ENCODE assay signal across 8 cellular contexts in the genomic region with DNA sequence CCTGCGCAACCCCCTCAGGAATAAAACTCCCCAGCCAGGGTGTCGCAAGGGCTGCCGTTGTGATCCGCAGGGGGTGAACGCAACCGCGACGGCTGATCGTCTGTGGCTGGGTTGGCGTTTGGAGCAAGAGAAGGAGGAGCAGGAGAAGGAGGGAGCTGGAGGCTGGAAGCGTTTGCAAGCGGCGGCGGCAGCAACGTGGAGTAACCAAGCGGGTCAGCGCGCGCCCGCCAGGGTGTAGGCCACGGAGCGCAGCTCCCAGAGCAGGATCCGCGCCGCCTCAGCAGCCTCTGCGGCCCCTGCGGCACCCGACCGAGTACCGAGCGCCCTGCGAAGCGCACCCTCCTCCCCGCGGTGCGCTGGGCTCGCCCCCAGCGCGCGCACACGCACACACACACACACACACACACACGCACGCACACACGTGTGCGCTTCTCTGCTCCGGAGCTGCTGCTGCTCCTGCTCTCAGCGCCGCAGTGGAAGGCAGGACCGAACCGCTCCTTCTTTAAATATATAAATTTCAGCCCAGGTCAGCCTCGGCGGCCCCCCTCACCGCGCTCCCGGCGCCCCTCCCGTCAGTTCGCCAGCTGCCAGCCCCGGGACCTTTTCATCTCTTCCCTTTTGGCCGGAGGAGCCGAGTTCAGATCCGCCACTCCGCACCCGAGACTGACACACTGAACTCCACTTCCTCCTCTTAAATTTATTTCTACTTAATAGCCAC. TPM values are rescaled to one million over a fixed set of nuclear protein-coding genes. Genes with fewer than 3 reads are reported as not detected.
A peak's percentile ranks its signal among the peaks of the same experiment; 100 is the strongest.
DNase-seq lines count a peak whose midpoint lies in the region; ATAC-seq and TF ChIP-seq lines count a peak whose summit lies in the region.

No MANE protein-coding gene starts in this region.

- intact Hi-C loops in left colon (cut with DNase I, micrococcal nuclease), result loop anchor here in 1 of 2 donors (10.0 kb wide), 1 partner anchor 1319 kb away; no protein-coding TSS in a partner anchor

- no peak for TF ChIP-seq RAD21 in Ishikawa (IDR thresholded peaks at IDR 0.05; ENCODE audit: low read depth)

- ATAC-seq in GM21825 (IDR thresholded peaks at IDR 0.05; ENCODE audit: unreplicated experiment) (peak; percentile 59), SK-N-SH treated with all-trans-retinoic acid at 6 μM for 48 hours (peak; percentile 83), left colon (peak; percentile 82)

- DNase-seq in NCI-H1436 (lab: John Stamatoyannopoulos, UW), result peak; percentile 63
- no peak for DNase-seq in NCI-H1436 treated with DMSO at 0.1 percent for 48 hours (lab: John Stamatoyannopoulos, UW)
- peak; percentile 30 for DNase-seq in cerebellum (ENCODE audit: low spot score)
- DNase-seq in left colon, result peak; percentile 49 to 53
- peak; percentile 27 to 38 for DNase-seq in stimulated activated CD4-positive, alpha-beta T cell treated with anti-CD3 and anti-CD28 coated beads, Interleukin-2, amount 100 ng/mL, for 24 hours

- TF ChIP-seq EP300 in Ishikawa (IDR thresholded peaks at IDR 0.05; ENCODE audit: borderline replicate concordance), result no peak

TF ChIP-seq in Ishikawa, 13 proteins besides CTCF, POLR2A, EP300 and RAD21:
- TF ChIP-seq, protein P1, sequence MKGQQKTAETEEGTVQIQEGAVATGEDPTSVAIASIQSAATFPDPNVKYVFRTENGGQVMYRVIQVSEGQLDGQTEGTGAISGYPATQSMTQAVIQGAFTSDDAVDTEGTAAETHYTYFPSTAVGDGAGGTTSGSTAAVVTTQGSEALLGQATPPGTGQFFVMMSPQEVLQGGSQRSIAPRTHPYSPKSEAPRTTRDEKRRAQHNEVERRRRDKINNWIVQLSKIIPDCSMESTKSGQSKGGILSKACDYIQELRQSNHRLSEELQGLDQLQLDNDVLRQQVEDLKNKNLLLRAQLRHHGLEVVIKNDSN (IDR thresholded peaks at IDR 0.05), result peak; percentile 31; the same call in 1 of the 2 replicates
- no peak for TF ChIP-seq FOXM1 (IDR thresholded peaks at IDR 0.05; ENCODE audit: borderline replicate concordance, low read depth)
- 0 out of 2 replicates have a peak, but pooled peaks have one; percentile 11 for TF ChIP-seq YY1 (IDR thresholded peaks at IDR 0.05; ENCODE audit: low read depth)
- no peak; the same call in 1 of the 2 replicates for TF ChIP-seq NFIC (IDR thresholded peaks at IDR 0.05)
- 0 out of 2 replicates have a peak, but pooled peaks have one; percentile 34 for TF ChIP-seq CEBPB (IDR thresholded peaks at IDR 0.05)
- TF ChIP-seq, protein P2, sequence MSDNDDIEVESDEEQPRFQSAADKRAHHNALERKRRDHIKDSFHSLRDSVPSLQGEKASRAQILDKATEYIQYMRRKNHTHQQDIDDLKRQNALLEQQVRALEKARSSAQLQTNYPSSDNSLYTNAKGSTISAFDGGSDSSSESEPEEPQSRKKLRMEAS (IDR thresholded peaks at IDR 0.05), result peak; percentile 78; the same call in 1 of the 2 replicates
- no peak for TF ChIP-seq CREB1 (IDR thresholded peaks at IDR 0.05; ENCODE audit: low read depth)
- peak; percentile 13; the same call in 1 of the 2 replicates for TF ChIP-seq TCF12 (IDR thresholded peaks at IDR 0.05; ENCODE audit: low read depth)

TF ChIP-seq in SK-N-SH treated with all-trans-retinoic acid at 6 μM for 48 hours, 23 proteins besides CTCF, POLR2A, EP300 and RAD21:
- TF ChIP-seq, protein P3, sequence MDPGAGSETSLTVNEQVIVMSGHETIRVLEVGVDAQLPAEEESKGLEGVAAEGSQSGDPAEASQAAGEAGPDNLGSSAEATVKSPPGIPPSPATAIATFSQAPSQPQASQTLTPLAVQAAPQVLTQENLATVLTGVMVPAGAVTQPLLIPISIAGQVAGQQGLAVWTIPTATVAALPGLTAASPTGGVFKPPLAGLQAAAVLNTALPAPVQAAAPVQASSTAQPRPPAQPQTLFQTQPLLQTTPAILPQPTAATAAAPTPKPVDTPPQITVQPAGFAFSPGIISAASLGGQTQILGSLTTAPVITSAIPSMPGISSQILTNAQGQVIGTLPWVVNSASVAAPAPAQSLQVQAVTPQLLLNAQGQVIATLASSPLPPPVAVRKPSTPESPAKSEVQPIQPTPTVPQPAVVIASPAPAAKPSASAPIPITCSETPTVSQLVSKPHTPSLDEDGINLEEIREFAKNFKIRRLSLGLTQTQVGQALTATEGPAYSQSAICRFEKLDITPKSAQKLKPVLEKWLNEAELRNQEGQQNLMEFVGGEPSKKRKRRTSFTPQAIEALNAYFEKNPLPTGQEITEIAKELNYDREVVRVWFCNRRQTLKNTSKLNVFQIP (CRISPR knock-in tag; IDR thresholded peaks at IDR 0.05; ENCODE audit: borderline replicate concordance, low read depth), result no peak
- TF ChIP-seq OSR1 (CRISPR knock-in tag; IDR thresholded peaks at IDR 0.05), result peak; percentile 79; the same call in 1 of the 2 replicates
TF ChIP-seq in SK-N-SH treated with all-trans-retinoic acid at 6 μM for 48 hours: peak in this region for 1.

RNA-seq across cellular contexts. Expression of a gene that starts 0.7 kb away (rescaled TPM):
- total RNA-seq in cerebellum (28.1 TPM), left colon (1 to 10 TPM in 1 of 2 donors, under 1 TPM in 1; 0.49 to 2.5 TPM)
